In the genomic region with DNA sequence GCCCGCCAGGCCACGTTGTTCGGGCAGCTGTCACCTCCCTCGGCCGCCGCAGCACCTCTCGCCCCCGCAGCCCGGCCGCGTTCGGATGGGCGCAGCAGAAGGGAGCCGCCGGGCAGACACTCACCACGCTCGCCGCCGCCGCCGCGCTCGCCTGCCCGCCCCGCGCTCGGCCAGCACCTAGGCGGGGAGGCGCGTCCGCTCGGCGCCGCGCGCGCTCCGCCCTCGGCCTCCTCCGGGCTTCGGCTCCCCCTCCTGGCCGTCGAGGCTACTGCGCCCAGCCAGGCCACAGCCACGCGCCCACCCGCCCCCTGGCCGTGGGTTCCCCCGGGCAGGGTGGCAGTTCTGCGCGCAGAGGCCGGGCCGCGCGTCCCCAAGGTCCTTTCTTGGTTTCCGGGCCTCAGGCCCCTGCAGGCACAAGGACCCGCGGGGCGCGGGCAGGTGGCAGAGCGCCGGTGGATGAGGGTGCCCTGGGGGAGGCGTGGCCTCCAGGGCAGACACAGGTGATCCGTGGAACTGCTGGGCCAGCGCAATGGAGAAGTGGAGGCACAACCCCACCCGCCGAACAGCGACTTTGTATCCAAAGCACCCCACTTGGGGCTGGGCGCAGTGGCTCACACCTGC, we compare ENCODE assay signal across 1 cellular context.
A peak's percentile ranks its signal among the peaks of the same experiment; 100 is the strongest.
TF ChIP-seq lines count a peak whose summit lies in the region.

A gene (minus strand): TSS at position 189 of the 621 bp plus-strand sequence. CDS start 3,275 bp downstream, outside the sequence.

TF ChIP-seq in GM12878, 131 proteins besides CTCF, POLR2A, EP300 and RAD21 (continued from another document and continues in another):
- TF ChIP-seq, protein P1, sequence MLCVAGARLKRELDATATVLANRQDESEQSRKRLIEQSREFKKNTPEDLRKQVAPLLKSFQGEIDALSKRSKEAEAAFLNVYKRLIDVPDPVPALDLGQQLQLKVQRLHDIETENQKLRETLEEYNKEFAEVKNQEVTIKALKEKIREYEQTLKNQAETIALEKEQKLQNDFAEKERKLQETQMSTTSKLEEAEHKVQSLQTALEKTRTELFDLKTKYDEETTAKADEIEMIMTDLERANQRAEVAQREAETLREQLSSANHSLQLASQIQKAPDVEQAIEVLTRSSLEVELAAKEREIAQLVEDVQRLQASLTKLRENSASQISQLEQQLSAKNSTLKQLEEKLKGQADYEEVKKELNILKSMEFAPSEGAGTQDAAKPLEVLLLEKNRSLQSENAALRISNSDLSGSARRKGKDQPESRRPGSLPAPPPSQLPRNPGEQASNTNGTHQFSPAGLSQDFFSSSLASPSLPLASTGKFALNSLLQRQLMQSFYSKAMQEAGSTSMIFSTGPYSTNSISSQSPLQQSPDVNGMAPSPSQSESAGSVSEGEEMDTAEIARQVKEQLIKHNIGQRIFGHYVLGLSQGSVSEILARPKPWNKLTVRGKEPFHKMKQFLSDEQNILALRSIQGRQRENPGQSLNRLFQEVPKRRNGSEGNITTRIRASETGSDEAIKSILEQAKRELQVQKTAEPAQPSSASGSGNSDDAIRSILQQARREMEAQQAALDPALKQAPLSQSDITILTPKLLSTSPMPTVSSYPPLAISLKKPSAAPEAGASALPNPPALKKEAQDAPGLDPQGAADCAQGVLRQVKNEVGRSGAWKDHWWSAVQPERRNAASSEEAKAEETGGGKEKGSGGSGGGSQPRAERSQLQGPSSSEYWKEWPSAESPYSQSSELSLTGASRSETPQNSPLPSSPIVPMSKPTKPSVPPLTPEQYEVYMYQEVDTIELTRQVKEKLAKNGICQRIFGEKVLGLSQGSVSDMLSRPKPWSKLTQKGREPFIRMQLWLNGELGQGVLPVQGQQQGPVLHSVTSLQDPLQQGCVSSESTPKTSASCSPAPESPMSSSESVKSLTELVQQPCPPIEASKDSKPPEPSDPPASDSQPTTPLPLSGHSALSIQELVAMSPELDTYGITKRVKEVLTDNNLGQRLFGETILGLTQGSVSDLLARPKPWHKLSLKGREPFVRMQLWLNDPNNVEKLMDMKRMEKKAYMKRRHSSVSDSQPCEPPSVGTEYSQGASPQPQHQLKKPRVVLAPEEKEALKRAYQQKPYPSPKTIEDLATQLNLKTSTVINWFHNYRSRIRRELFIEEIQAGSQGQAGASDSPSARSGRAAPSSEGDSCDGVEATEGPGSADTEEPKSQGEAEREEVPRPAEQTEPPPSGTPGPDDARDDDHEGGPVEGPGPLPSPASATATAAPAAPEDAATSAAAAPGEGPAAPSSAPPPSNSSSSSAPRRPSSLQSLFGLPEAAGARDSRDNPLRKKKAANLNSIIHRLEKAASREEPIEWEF (IDR thresholded peaks at IDR 0.05; ENCODE audit: insufficient replicate concordance, low read depth, low read length), result no peak
- TF ChIP-seq MYB (IDR thresholded peaks at IDR 0.05; ENCODE audit: borderline replicate concordance, low read depth, low read length) (no peak), NR2C2 (IDR thresholded peaks at IDR 0.05; ENCODE audit: borderline replicate concordance, control insufficient read depth, insufficient read length, low read depth) (no peak), TCF3 (IDR thresholded peaks at IDR 0.05; ENCODE audit: borderline replicate concordance, insufficient read depth, low read depth, low read length) (no peak), SUZ12 (IDR thresholded peaks at IDR 0.05; ENCODE audit: unreplicated experiment) (no peak), NFYA (IDR thresholded peaks at IDR 0.05; ENCODE audit: borderline replicate concordance, low read depth, low read length) (no peak), GATAD2B (conservative IDR thresholded peaks at IDR 0.05; ENCODE audit: low read depth) (peak; percentile 73), EGR1 (IDR thresholded peaks at IDR 0.05; ENCODE audit: borderline replicate concordance in 1 of 2, low read depth in 2 of 2, low read length in 2 of 2) (peak in 1 of 2 experiments; percentile 39; a peak in 1 of 3 replicates), PAX5 (IDR thresholded peaks at IDR 0.05; ENCODE audit: borderline replicate concordance, low read depth, low read length) (0 out of 2 replicates have a peak, but pooled peaks have one; percentile 4), POLR2AphosphoS5 (IDR thresholded peaks at IDR 0.05; ENCODE audit: low read length) (no peak), HDAC6 (IDR thresholded peaks at IDR 0.05; ENCODE audit: unreplicated experiment) (no peak), STAT3 (IDR thresholded peaks at IDR 0.05; ENCODE audit: low read depth, low read length) (no peak), ZNF622 (IDR thresholded peaks at IDR 0.05) (no peak), KDM1A (IDR thresholded peaks at IDR 0.05; ENCODE audit: borderline replicate concordance) (no peak), SMC3 (IDR thresholded peaks at IDR 0.05; ENCODE audit: borderline replicate concordance, low read length) (peak; percentile 35; the same call in 1 of the 2 replicates), BACH1 (IDR thresholded peaks at IDR 0.05; ENCODE audit: borderline replicate concordance) (peak; percentile 93), MEF2B (IDR thresholded peaks at IDR 0.05; ENCODE audit: partially characterized antibody, poor library complexity, severe bottlenecking) (no peak), RELA (IDR thresholded peaks at IDR 0.05; ENCODE audit: borderline replicate concordance, partially characterized antibody) (peak; percentile 64), NFIC (IDR thresholded peaks at IDR 0.05; ENCODE audit: low read depth, low read length) (no peak), TCF7 (IDR thresholded peaks at IDR 0.05; ENCODE audit: borderline replicate concordance) (no peak), WRNIP1 (IDR thresholded peaks at IDR 0.05; ENCODE audit: borderline replicate concordance, low read depth, low read length) (no peak), STAT1 (conservative IDR thresholded peaks at IDR 0.05) (no peak)
- TF ChIP-seq, protein P2, sequence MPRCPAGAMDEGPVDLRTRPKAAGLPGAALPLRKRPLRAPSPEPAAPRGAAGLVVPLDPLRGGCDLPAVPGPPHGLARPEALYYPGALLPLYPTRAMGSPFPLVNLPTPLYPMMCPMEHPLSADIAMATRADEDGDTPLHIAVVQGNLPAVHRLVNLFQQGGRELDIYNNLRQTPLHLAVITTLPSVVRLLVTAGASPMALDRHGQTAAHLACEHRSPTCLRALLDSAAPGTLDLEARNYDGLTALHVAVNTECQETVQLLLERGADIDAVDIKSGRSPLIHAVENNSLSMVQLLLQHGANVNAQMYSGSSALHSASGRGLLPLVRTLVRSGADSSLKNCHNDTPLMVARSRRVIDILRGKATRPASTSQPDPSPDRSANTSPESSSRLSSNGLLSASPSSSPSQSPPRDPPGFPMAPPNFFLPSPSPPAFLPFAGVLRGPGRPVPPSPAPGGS (IDR thresholded peaks at IDR 0.05; ENCODE audit: borderline replicate concordance, insufficient read depth, low read depth, low read length, poor library complexity, severe bottlenecking), result peak; percentile 65
- TF ChIP-seq, protein P3, sequence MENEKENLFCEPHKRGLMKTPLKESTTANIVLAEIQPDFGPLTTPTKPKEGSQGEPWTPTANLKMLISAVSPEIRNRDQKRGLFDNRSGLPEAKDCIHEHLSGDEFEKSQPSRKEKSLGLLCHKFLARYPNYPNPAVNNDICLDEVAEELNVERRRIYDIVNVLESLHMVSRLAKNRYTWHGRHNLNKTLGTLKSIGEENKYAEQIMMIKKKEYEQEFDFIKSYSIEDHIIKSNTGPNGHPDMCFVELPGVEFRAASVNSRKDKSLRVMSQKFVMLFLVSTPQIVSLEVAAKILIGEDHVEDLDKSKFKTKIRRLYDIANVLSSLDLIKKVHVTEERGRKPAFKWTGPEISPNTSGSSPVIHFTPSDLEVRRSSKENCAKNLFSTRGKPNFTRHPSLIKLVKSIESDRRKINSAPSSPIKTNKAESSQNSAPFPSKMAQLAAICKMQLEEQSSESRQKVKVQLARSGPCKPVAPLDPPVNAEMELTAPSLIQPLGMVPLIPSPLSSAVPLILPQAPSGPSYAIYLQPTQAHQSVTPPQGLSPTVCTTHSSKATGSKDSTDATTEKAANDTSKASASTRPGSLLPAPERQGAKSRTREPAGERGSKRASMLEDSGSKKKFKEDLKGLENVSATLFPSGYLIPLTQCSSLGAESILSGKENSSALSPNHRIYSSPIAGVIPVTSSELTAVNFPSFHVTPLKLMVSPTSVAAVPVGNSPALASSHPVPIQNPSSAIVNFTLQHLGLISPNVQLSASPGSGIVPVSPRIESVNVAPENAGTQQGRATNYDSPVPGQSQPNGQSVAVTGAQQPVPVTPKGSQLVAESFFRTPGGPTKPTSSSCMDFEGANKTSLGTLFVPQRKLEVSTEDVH (IDR thresholded peaks at IDR 0.05; ENCODE audit: low read depth, partially characterized antibody), result no peak
- TF ChIP-seq, protein P4, sequence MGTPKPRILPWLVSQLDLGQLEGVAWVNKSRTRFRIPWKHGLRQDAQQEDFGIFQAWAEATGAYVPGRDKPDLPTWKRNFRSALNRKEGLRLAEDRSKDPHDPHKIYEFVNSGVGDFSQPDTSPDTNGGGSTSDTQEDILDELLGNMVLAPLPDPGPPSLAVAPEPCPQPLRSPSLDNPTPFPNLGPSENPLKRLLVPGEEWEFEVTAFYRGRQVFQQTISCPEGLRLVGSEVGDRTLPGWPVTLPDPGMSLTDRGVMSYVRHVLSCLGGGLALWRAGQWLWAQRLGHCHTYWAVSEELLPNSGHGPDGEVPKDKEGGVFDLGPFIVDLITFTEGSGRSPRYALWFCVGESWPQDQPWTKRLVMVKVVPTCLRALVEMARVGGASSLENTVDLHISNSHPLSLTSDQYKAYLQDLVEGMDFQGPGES (IDR thresholded peaks at IDR 0.05), result no peak
- TF ChIP-seq, protein P5, sequence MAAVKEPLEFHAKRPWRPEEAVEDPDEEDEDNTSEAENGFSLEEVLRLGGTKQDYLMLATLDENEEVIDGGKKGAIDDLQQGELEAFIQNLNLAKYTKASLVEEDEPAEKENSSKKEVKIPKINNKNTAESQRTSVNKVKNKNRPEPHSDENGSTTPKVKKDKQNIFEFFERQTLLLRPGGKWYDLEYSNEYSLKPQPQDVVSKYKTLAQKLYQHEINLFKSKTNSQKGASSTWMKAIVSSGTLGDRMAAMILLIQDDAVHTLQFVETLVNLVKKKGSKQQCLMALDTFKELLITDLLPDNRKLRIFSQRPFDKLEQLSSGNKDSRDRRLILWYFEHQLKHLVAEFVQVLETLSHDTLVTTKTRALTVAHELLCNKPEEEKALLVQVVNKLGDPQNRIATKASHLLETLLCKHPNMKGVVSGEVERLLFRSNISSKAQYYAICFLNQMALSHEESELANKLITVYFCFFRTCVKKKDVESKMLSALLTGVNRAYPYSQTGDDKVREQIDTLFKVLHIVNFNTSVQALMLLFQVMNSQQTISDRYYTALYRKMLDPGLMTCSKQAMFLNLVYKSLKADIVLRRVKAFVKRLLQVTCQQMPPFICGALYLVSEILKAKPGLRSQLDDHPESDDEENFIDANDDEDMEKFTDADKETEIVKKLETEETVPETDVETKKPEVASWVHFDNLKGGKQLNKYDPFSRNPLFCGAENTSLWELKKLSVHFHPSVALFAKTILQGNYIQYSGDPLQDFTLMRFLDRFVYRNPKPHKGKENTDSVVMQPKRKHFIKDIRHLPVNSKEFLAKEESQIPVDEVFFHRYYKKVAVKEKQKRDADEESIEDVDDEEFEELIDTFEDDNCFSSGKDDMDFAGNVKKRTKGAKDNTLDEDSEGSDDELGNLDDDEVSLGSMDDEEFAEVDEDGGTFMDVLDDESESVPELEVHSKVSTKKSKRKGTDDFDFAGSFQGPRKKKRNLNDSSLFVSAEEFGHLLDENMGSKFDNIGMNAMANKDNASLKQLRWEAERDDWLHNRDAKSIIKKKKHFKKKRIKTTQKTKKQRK (IDR thresholded peaks at IDR 0.05; ENCODE audit: low read depth, low read length), result no peak
- TF ChIP-seq, protein P6, sequence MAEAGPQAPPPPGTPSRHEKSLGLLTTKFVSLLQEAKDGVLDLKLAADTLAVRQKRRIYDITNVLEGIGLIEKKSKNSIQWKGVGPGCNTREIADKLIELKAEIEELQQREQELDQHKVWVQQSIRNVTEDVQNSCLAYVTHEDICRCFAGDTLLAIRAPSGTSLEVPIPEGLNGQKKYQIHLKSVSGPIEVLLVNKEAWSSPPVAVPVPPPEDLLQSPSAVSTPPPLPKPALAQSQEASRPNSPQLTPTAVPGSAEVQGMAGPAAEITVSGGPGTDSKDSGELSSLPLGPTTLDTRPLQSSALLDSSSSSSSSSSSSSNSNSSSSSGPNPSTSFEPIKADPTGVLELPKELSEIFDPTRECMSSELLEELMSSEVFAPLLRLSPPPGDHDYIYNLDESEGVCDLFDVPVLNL (IDR thresholded peaks at IDR 0.05; ENCODE audit: low read depth, low read length), result no peak
- TF ChIP-seq, protein P7, sequence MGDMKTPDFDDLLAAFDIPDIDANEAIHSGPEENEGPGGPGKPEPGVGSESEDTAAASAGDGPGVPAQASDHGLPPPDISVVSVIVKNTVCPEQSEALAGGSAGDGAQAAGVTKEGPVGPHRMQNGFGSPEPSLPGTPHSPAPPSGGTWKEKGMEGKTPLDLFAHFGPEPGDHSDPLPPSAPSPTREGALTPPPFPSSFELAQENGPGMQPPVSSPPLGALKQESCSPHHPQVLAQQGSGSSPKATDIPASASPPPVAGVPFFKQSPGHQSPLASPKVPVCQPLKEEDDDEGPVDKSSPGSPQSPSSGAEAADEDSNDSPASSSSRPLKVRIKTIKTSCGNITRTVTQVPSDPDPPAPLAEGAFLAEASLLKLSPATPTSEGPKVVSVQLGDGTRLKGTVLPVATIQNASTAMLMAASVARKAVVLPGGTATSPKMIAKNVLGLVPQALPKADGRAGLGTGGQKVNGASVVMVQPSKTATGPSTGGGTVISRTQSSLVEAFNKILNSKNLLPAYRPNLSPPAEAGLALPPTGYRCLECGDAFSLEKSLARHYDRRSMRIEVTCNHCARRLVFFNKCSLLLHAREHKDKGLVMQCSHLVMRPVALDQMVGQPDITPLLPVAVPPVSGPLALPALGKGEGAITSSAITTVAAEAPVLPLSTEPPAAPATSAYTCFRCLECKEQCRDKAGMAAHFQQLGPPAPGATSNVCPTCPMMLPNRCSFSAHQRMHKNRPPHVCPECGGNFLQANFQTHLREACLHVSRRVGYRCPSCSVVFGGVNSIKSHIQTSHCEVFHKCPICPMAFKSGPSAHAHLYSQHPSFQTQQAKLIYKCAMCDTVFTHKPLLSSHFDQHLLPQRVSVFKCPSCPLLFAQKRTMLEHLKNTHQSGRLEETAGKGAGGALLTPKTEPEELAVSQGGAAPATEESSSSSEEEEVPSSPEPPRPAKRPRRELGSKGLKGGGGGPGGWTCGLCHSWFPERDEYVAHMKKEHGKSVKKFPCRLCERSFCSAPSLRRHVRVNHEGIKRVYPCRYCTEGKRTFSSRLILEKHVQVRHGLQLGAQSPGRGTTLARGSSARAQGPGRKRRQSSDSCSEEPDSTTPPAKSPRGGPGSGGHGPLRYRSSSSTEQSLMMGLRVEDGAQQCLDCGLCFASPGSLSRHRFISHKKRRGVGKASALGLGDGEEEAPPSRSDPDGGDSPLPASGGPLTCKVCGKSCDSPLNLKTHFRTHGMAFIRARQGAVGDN (IDR thresholded peaks at IDR 0.05), result 0 out of 2 replicates have a peak, but pooled peaks have one; percentile 32
- TF ChIP-seq, protein P8, sequence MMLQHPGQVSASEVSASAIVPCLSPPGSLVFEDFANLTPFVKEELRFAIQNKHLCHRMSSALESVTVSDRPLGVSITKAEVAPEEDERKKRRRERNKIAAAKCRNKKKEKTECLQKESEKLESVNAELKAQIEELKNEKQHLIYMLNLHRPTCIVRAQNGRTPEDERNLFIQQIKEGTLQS (IDR thresholded peaks at IDR 0.05; ENCODE audit: borderline replicate concordance, extremely low read depth, low read depth, low read length), result no peak
- TF ChIP-seq, protein P9, sequence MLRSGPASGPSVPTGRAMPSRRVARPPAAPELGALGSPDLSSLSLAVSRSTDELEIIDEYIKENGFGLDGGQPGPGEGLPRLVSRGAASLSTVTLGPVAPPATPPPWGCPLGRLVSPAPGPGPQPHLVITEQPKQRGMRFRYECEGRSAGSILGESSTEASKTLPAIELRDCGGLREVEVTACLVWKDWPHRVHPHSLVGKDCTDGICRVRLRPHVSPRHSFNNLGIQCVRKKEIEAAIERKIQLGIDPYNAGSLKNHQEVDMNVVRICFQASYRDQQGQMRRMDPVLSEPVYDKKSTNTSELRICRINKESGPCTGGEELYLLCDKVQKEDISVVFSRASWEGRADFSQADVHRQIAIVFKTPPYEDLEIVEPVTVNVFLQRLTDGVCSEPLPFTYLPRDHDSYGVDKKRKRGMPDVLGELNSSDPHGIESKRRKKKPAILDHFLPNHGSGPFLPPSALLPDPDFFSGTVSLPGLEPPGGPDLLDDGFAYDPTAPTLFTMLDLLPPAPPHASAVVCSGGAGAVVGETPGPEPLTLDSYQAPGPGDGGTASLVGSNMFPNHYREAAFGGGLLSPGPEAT (IDR thresholded peaks at IDR 0.05; ENCODE audit: low read depth), result no peak
